Comparison of ENCODE assay signal across 17 cellular contexts in the genomic region with DNA sequence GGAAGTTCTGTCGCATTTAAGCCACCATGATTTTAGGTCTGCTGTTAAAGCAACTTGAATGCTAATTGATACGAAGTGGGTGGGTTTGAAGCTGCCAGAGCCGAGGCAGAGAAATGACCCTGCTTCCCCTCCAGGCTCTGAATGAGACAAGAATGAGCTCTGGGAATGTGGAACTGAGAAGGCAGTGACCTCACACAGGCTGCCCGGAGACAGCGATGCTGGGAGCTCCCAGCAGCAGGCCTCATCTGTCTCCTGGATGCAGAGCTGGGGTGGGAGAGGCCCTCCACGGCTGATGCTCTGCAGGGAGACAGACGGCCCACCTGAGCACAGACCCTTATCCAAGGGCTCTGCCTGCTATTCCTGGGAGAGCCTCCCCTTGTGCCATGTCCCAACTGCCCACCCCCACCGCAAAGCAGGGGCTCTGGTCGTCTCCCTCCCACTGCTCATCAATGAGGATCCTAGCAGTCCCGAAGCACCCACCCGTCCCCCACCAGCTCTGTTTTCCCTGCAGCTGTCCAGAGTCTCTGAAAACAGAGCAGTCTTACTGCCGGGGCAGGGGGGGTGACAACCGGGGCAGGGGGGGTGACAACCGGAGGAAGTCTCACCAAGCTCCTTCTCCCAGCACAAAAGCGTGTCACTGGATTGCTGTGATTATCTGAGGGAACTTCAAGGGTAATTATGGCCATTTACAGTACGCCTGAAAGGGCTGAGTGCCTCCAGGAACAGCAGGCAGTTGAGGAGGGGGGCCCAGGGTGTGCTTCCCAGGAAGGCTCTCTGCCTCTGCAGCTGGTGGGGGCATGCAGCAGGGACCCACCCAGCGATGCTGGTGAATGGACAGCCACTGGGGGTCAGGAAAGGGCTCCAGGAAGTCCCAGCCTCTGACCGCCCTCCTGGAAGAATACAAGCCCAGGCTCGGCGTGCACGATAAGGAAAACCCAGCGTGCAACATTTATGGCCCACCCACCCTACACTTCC.
DNase-seq lines count a peak whose midpoint lies in the region; ATAC-seq and TF ChIP-seq lines count a peak whose summit lies in the region.
"Had no signal": no experiment of that assay in that cellular context is flagged by ENCODE, and none has a peak within 500 bp of the region (broad histone marks: within the 10 kb centered on the region; RNA-seq: fewer than 3 reads in every experiment).

No MANE protein-coding gene starts in this region.

- peaks cover 5% of the 10 kb centered on the region for H3K27me3 Mint-ChIP-seq in glutamatergic neuron (ENCODE audit: unreplicated experiment)
- no peaks in the 10 kb centered on the region for H3K27me3 Mint-ChIP-seq in progenitor cell of endocrine pancreas
- H3K27me3 Mint-ChIP-seq in stimulated activated memory B cell treated with anti-CD40 and anti-IgM and Interleukin-4, amounts not matched to agents 10 μg/mL and 1 μg/mL and 100 μg/mL, for 72 hours: no peaks in the 10 kb centered on the region
- H3K27me3 Mint-ChIP-seq: activated CD4-positive, alpha-beta T cell treated with anti-CD3 and anti-CD28 coated beads, Interleukin-2, amount 10 ng/mL, durations not matched to agents 24 days and 14 days; activated naive CD8-positive, alpha-beta T cell treated with anti-CD3 and anti-CD28 coated beads, Interleukin-2, amount 10 ng/mL, durations not matched to agents 7 days and 5 days; activated T-cell treated with anti-CD3 and anti-CD28 coated beads, Interleukin-2, amount 50 U/mL, for 24 hours; central memory CD8-positive, alpha-beta T cell; natural killer cell treated with Interleukin-12 subunit alpha and Interleukin-12 subunit beta and Interleukin-15 and Interleukin-18, amount 100 ng/mL, for 72 hours; stimulated activated naive CD8-positive, alpha-beta T cell treated with anti-CD3 and anti-CD28 coated beads, Interleukin-15, amount 100 ng/mL, for 72 hours; T-helper 17 cell had no signal

- DNase-seq in NCI-H82 (lab: John Stamatoyannopoulos, UW) (peak; percentile 4), NCI-H82 treated with DMSO at 0.1 percent for 48 hours (lab: John Stamatoyannopoulos, UW; ENCODE audit: unreplicated experiment) (no peak), NCI-H524 (lab: John Stamatoyannopoulos, UW) (peak; percentile 69 to 81), glutamatergic neuron (peak; percentile 79), progenitor cell of endocrine pancreas (ENCODE audit: low spot score, unreplicated experiment) (no peak), COLO829 (ENCODE audit: low spot score) (no peak)
- DNase-seq in activated T-cell treated with anti-CD3 and anti-CD28 coated beads, Interleukin-2, amount 50 U/mL, for 1 hour: no peak
- DNase-seq: activated CD4-positive, alpha-beta T cell treated with anti-CD3 and anti-CD28 coated beads, Interleukin-2, amount 10 ng/mL, durations not matched to agents 24 days and 14 days; activated naive CD8-positive, alpha-beta T cell treated with anti-CD3 and anti-CD28 coated beads, Interleukin-2, amount 10 ng/mL, durations not matched to agents 7 days and 5 days; activated T-cell treated with anti-CD3 and anti-CD28 coated beads, Interleukin-2, amount 50 U/mL, for 24 hours; MG63; RPMI8226; stimulated activated naive CD8-positive, alpha-beta T cell treated with anti-CD3 and anti-CD28 coated beads, Interleukin-15, amount 100 ng/mL, for 72 hours; T-helper 17 cell had no signal

- H3K4me1 Mint-ChIP-seq in glutamatergic neuron (ENCODE audit: low read depth, unreplicated experiment) (peaks cover 46% of the 10 kb centered on the region), progenitor cell of endocrine pancreas (ENCODE audit: low read depth) (no peaks in the 10 kb centered on the region)
- no peaks in the 10 kb centered on the region for H3K4me1 Mint-ChIP-seq in stimulated activated memory B cell treated with anti-CD40 and anti-IgM and Interleukin-4, amounts not matched to agents 10 μg/mL and 1 μg/mL and 100 μg/mL, for 72 hours
- H3K4me1 Mint-ChIP-seq: activated CD4-positive, alpha-beta T cell treated with anti-CD3 and anti-CD28 coated beads, Interleukin-2, amount 10 ng/mL, durations not matched to agents 24 days and 14 days had no signal

- H3K4me3 Mint-ChIP-seq in glutamatergic neuron (ENCODE audit: unreplicated experiment) (peak overlapping the region; percentile 70), progenitor cell of endocrine pancreas (ENCODE audit: low read depth) (no peak overlapping the region)
- no peak overlapping the region for H3K4me3 Mint-ChIP-seq in stimulated activated memory B cell treated with anti-CD40 and anti-IgM and Interleukin-4, amounts not matched to agents 10 μg/mL and 1 μg/mL and 100 μg/mL, for 72 hours
- H3K4me3 Mint-ChIP-seq: activated CD4-positive, alpha-beta T cell treated with anti-CD3 and anti-CD28 coated beads, Interleukin-2, amount 10 ng/mL, durations not matched to agents 24 days and 14 days; activated naive CD8-positive, alpha-beta T cell treated with anti-CD3 and anti-CD28 coated beads, Interleukin-2, amount 10 ng/mL, durations not matched to agents 7 days and 5 days; activated T-cell treated with anti-CD3 and anti-CD28 coated beads, Interleukin-2, amount 50 U/mL, for 24 hours; central memory CD8-positive, alpha-beta T cell; natural killer cell treated with Interleukin-12 subunit alpha and Interleukin-12 subunit beta and Interleukin-15 and Interleukin-18, amount 100 ng/mL, for 72 hours; stimulated activated naive CD8-positive, alpha-beta T cell treated with anti-CD3 and anti-CD28 coated beads, Interleukin-15, amount 100 ng/mL, for 72 hours; T-helper 17 cell had no signal

- H3K27ac Mint-ChIP-seq in glutamatergic neuron (ENCODE audit: unreplicated experiment) (peak overlapping the region; percentile 94), progenitor cell of endocrine pancreas (peak overlapping the region; percentile 16)
- H3K27ac Mint-ChIP-seq in stimulated activated memory B cell treated with anti-CD40 and anti-IgM and Interleukin-4, amounts not matched to agents 10 μg/mL and 1 μg/mL and 100 μg/mL, for 72 hours: no peak overlapping the region
- H3K27ac Mint-ChIP-seq: activated CD4-positive, alpha-beta T cell treated with anti-CD3 and anti-CD28 coated beads, Interleukin-2, amount 10 ng/mL, durations not matched to agents 24 days and 14 days; activated naive CD8-positive, alpha-beta T cell treated with anti-CD3 and anti-CD28 coated beads, Interleukin-2, amount 10 ng/mL, durations not matched to agents 7 days and 5 days; activated T-cell treated with anti-CD3 and anti-CD28 coated beads, Interleukin-2, amount 50 U/mL, for 24 hours; natural killer cell treated with Interleukin-12 subunit alpha and Interleukin-12 subunit beta and Interleukin-15 and Interleukin-18, amount 100 ng/mL, for 72 hours; T-helper 17 cell had no signal

- H3K36me3 Mint-ChIP-seq in glutamatergic neuron (ENCODE audit: unreplicated experiment): no peaks in the 10 kb centered on the region
- H3K36me3 Mint-ChIP-seq in progenitor cell of endocrine pancreas (ENCODE audit: insufficient read depth): peaks cover 2% of the 10 kb centered on the region
- H3K36me3 Mint-ChIP-seq in stimulated activated memory B cell treated with anti-CD40 and anti-IgM and Interleukin-4, amounts not matched to agents 10 μg/mL and 1 μg/mL and 100 μg/mL, for 72 hours: peaks cover 55% of the 10 kb centered on the region
- H3K36me3 Mint-ChIP-seq: natural killer cell treated with Interleukin-12 subunit alpha and Interleukin-12 subunit beta and Interleukin-15 and Interleukin-18, amount 100 ng/mL, for 72 hours had no signal

- TF ChIP-seq CTCF in glutamatergic neuron (IDR thresholded peaks at IDR 0.05; ENCODE audit: partially characterized antibody, unreplicated experiment) (no peak), progenitor cell of endocrine pancreas (IDR thresholded peaks at IDR 0.05; ENCODE audit: unreplicated experiment) (no peak)

- ATAC-seq in stimulated activated memory B cell treated with anti-CD40 and anti-IgM and Interleukin-4, amounts not matched to agents 10 μg/mL and 1 μg/mL and 100 μg/mL, for 72 hours: no peak
- ATAC-seq: natural killer cell treated with Interleukin-12 subunit alpha and Interleukin-12 subunit beta and Interleukin-15 and Interleukin-18, amount 100 ng/mL, for 72 hours; stimulated activated naive CD8-positive, alpha-beta T cell treated with anti-CD3 and anti-CD28 coated beads, Interleukin-15, amount 100 ng/mL, for 72 hours; T-helper 17 cell had no signal

- peaks cover 8% of the 10 kb centered on the region for H3K9me3 Mint-ChIP-seq in glutamatergic neuron (ENCODE audit: unreplicated experiment)
- H3K9me3 Mint-ChIP-seq in progenitor cell of endocrine pancreas (ENCODE audit: low read depth): no peaks in the 10 kb centered on the region
- H3K9me3 Mint-ChIP-seq in stimulated activated memory B cell treated with anti-CD40 and anti-IgM and Interleukin-4, amounts not matched to agents 10 μg/mL and 1 μg/mL and 100 μg/mL, for 72 hours: no peaks in the 10 kb centered on the region
- H3K9me3 Mint-ChIP-seq: activated CD4-positive, alpha-beta T cell treated with anti-CD3 and anti-CD28 coated beads, Interleukin-2, amount 10 ng/mL, durations not matched to agents 24 days and 14 days; activated naive CD8-positive, alpha-beta T cell treated with anti-CD3 and anti-CD28 coated beads, Interleukin-2, amount 10 ng/mL, durations not matched to agents 7 days and 5 days; activated T-cell treated with anti-CD3 and anti-CD28 coated beads, Interleukin-2, amount 50 U/mL, for 24 hours; central memory CD8-positive, alpha-beta T cell; natural killer cell treated with Interleukin-12 subunit alpha and Interleukin-12 subunit beta and Interleukin-15 and Interleukin-18, amount 100 ng/mL, for 72 hours; stimulated activated naive CD8-positive, alpha-beta T cell treated with anti-CD3 and anti-CD28 coated beads, Interleukin-15, amount 100 ng/mL, for 72 hours had no signal

Comparison
In these comparisons a context has a peak if more than half of its experiments do, and no peak if none do; other contexts are left out.
1. DNase-seq: peak in NCI-H82 (single experiment), NCI-H524 (2 of 2) and glutamatergic neuron (single experiment); none in NCI-H82 treated with DMSO at 0.1 percent for 48 hours (single experiment), progenitor cell of endocrine pancreas (single experiment), activated T-cell treated with anti-CD3 and anti-CD28 coated beads, Interleukin-2, amount 50 U/mL, for 1 hour (single experiment) and COLO829 (single experiment).